In the genomic region with DNA sequence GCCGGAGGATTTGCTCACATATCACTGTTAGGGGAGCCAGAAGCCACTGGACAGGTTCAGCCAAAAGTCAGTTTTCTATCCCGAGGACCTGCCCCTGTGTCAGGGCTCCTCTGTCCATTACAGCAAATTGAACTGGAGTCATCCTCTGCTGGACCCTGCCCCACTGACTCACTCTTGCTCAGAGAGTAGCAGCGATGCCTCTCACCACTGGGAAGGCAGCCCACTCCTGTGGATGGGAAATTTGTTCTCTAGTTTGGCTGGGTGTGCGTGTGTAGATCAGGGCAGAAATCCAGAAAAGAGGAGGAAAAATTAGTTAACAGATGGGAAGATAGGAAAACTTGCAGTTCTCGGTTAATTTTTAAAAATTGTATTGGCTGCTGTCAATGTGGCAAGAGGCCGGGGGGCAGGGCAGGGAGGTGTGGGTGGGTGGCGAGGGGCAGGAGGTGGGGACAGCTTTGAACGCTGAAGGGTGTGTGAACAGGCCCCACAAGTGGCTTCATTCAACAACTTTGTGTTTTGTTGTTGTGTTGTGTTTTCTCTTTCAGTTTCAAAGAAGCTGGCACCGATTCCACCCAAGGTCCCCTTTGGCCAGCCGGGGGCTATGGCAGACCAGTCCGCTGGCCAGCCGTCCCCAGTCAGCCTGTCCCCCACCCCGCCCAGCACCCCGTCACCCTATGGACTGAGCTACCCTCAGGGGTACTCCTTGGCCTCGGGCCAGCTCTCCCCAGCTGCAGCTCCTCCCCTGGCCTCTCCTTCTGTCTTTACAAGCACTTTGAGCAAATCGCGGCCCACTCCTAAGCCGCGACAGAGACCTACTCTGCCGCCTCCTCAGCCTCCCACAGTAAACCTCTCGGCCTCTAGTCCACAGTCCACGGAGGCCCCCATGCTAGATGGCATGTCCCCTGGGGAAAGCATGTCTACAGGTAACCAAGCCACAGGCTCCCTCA, we compare ENCODE assay signal across 11 cellular contexts. TPM values are rescaled to one million over a fixed set of nuclear protein-coding genes. Genes with fewer than 3 reads are reported as not detected.
DNase-seq lines count a peak whose midpoint lies in the region; ATAC-seq and TF ChIP-seq lines count a peak whose summit lies in the region.
"Had no signal": no experiment of that assay in that cellular context is flagged by ENCODE, and none has a peak within 500 bp of the region (broad histone marks: within the 10 kb centered on the region; RNA-seq: fewer than 3 reads in every experiment).

No MANE protein-coding gene starts in this region.

- H3F3A ChIP-seq in smooth muscle cell (ENCODE audit: low read depth), result no peaks in the 10 kb centered on the region

- no peaks in the 10 kb centered on the region for H3K79me2 ChIP-seq in smooth muscle cell (ENCODE audit: low read depth)

- peak overlapping the region; percentile 57 for H3K4me3 ChIP-seq in adipocyte (ENCODE audit: low read length)
- H3K4me3 ChIP-seq in sigmoid colon, result peak overlapping the region in 1 of 4 donors; percentile 5
- H3K4me3 ChIP-seq in smooth muscle cell, result no peak overlapping the region

- DNase-seq in Daoy (ENCODE audit: low read depth) (peak; percentile 82), adipocyte (ENCODE audit: low read depth) (peak; percentile 80), left cardiac atrium (peak; percentile 80), sigmoid colon (peak; percentile 91), NCI-H1105 treated with DMSO at 0.1 percent for 48 hours (lab: John Stamatoyannopoulos, UW) (no peak), NCI-H2029 treated with DMSO at 0.1 percent for 48 hours (lab: John Stamatoyannopoulos, UW) (no peak), NCI-H2196 treated with DMSO at 0.1 percent for 48 hours (lab: John Stamatoyannopoulos, UW; ENCODE audit: unreplicated experiment) (no peak), smooth muscle cell (lab: John Stamatoyannopoulos, UW; ENCODE audit: unreplicated experiment) (no peak)
- DNase-seq: activated effector memory CD4-positive, alpha-beta T cell treated with anti-CD3 and anti-CD28 coated beads, Interleukin-2, amount 50 U/mL, for 16 hours; DMS53 had no signal

- H3K9ac ChIP-seq in adipocyte (ENCODE audit: low read length) (peak overlapping the region; percentile 61), smooth muscle cell (ENCODE audit: low read depth) (no peak overlapping the region)

- 73 to 86% methylated on average over 22 of the region's 22 CpGs for WGBS in sigmoid colon, 2 donors
- 91% methylated on average over 19 of the region's 22 CpGs for WGBS in smooth muscle cell (ENCODE audit: low lambda C conversion rate)

- H3K27me3 ChIP-seq in adipocyte (replicated peaks; ENCODE audit: control insufficient read depth, insufficient read depth, low read length), result no peaks in the 10 kb centered on the region
- no peaks in the 10 kb centered on the region for H3K27me3 ChIP-seq in sigmoid colon
- H3K27me3 ChIP-seq in smooth muscle cell (ENCODE audit: low read depth), result no peaks in the 10 kb centered on the region

- no peak for TF ChIP-seq POLR2A in sigmoid colon (IDR thresholded peaks at IDR 0.05)

- no peaks in the 10 kb centered on the region for H4K20me1 ChIP-seq in smooth muscle cell (ENCODE audit: low read depth)

- H3K4me2 ChIP-seq in smooth muscle cell, result no peak overlapping the region

- H3K9me3 ChIP-seq in adipocyte (ENCODE audit: control insufficient read depth, low read length), result no peaks in the 10 kb centered on the region
- no peaks in the 10 kb centered on the region for H3K9me3 ChIP-seq in sigmoid colon
- no peaks in the 10 kb centered on the region for H3K9me3 ChIP-seq in smooth muscle cell (replicated peaks; ENCODE audit: low read depth)

- intact Hi-C loops in left cardiac atrium (cut with DNase I), result loop anchor here in 1 of 2 donors (10.0 kb wide), 1 partner anchor 219 kb away; no protein-coding TSS in a partner anchor
- intact Hi-C loops in sigmoid colon (cut with DNase I), result no loop called here

- H3K36me3 ChIP-seq in adipocyte (ENCODE audit: control insufficient read depth, insufficient read depth, low read length, severe bottlenecking), result no peaks in the 10 kb centered on the region
- no peaks in the 10 kb centered on the region for H3K36me3 ChIP-seq in sigmoid colon
- no peaks in the 10 kb centered on the region for H3K36me3 ChIP-seq in smooth muscle cell (ENCODE audit: low read depth)

- peak overlapping the region; percentile 12 to 67 (median 50) for H3K27ac ChIP-seq in sigmoid colon
- no peak overlapping the region for H3K27ac ChIP-seq in smooth muscle cell (ENCODE audit: low read depth)

- no peak for TF ChIP-seq EP300 in sigmoid colon (IDR thresholded peaks at IDR 0.05)

- peaks cover 29% of the 10 kb centered on the region for H3K4me1 ChIP-seq in adipocyte (ENCODE audit: control insufficient read depth, insufficient read depth, low read length)
- H3K4me1 ChIP-seq in sigmoid colon, result no peaks in the 10 kb centered on the region
- peaks cover 4% of the 10 kb centered on the region for H3K4me1 ChIP-seq in smooth muscle cell (ENCODE audit: low read depth)

- H2AFZ ChIP-seq in smooth muscle cell (ENCODE audit: low read depth), result no peak overlapping the region

- ATAC-seq in left cardiac atrium, result peak; percentile 51 to 90
- ATAC-seq: stimulated activated effector memory CD8-positive, alpha-beta T cell treated with anti-CD3 and anti-CD28 coated beads, Interleukin-12 subunit alpha, Interleukin-12 subunit beta, amount 100 ng/mL, for 72 hours had no signal

- TF ChIP-seq CTCF in sigmoid colon (IDR thresholded peaks at IDR 0.05) (no peak), smooth muscle cell (IDR thresholded peaks at IDR 0.05; ENCODE audit: borderline replicate concordance, insufficient read depth, poor library complexity, severe bottlenecking) (no peak)

RNA-seq across cellular contexts. Expression of gene ELAC2, which starts 33.6 kb away (rescaled TPM):
- 104 and 125 TPM in 2 replicates for total RNA-seq in Daoy (2014; rRNA removed; shearing (Covaris generic))
- total RNA-seq in left cardiac atrium, result 10 to 100 TPM; 46.7 to 47.5 TPM
- total RNA-seq in sigmoid colon, result 10 to 100 TPM; 46.9 to 67.0 (median 50.2) TPM
- polyA plus RNA-seq in sigmoid colon, result 10 to 100 TPM; 12.7 to 39.6 (median 18.0) TPM
- 29.4 and 38.2 TPM in 2 replicates for total RNA-seq in smooth muscle cell
- 31.1 and 43.6 TPM in 2 replicates for polyA plus RNA-seq in smooth muscle cell

Comparison
In these comparisons a context has a peak if more than half of its experiments do, and no peak if none do; other contexts are left out.
1. DNase-seq: peak in Daoy (single experiment), adipocyte (single experiment), left cardiac atrium (single experiment) and sigmoid colon (single experiment); none in NCI-H1105 treated with DMSO at 0.1 percent for 48 hours (single experiment), NCI-H2029 treated with DMSO at 0.1 percent for 48 hours (single experiment), NCI-H2196 treated with DMSO at 0.1 percent for 48 hours (single experiment) and smooth muscle cell (single experiment).